ENCODE assay signal across 16 cellular contexts in genomic region chr6:3579652-3580051, GRCh38.
A peak's percentile ranks its signal among the peaks of the same experiment; 100 is the strongest.
DNase-seq lines count a peak whose midpoint lies in the region; ATAC-seq and TF ChIP-seq lines count a peak whose summit lies in the region.
"Had no signal": no experiment of that assay in that cellular context is flagged by ENCODE, and none has a peak within 500 bp of the region (broad histone marks: within the 10 kb centered on the region; RNA-seq: fewer than 3 reads in every experiment).

No MANE protein-coding gene starts in this region.

- H3K9ac ChIP-seq in neural progenitor cell, result no peak overlapping the region

- H3K9me3 ChIP-seq in neural progenitor cell (ENCODE audit: low read depth) (no peaks in the 10 kb centered on the region), body of pancreas (no peaks in the 10 kb centered on the region)
- H3K9me3 ChIP-seq: A549, Caco-2 had no signal

- TF ChIP-seq CTCF in WTC11 (IDR thresholded peaks at IDR 0.05) (no peak), neural progenitor cell (IDR thresholded peaks at IDR 0.05) (no peak), body of pancreas (IDR thresholded peaks at IDR 0.05) (no peak)

- peak overlapping the region; percentile 11 for H3K4me2 ChIP-seq in neural progenitor cell
- H3K4me2 ChIP-seq: A549 had no signal

- no peak overlapping the region for H3K27ac ChIP-seq in neural progenitor cell
- H3K27ac ChIP-seq in body of pancreas, result no peak overlapping the region
- H3K27ac ChIP-seq: 22Rv1, C4-2B, HL-60 had no signal

- peak overlapping the region; percentile 7 for H2AFZ ChIP-seq in neural progenitor cell (replicated peaks)

- H3K9me3 Mint-ChIP-seq in WTC11 (peaks cover 5% of the 10 kb centered on the region), neural progenitor cell (no peaks in the 10 kb centered on the region)
- H3K9me3 Mint-ChIP-seq: CD4-positive, alpha-beta T cell had no signal

- TF ChIP-seq POLR2A in body of pancreas (IDR thresholded peaks at IDR 0.05), result no peak

- H3K79me2 ChIP-seq in neural progenitor cell (ENCODE audit: low read depth), result no peaks in the 10 kb centered on the region

- H3K4me3 Mint-ChIP-seq in WTC11 (no peak overlapping the region), neural progenitor cell (no peak overlapping the region)
- H3K4me3 Mint-ChIP-seq: CD4-positive, alpha-beta T cell had no signal

- peaks cover 26% of the 10 kb centered on the region for H3K4me1 ChIP-seq in neural progenitor cell
- H3K4me1 ChIP-seq in body of pancreas, result no peaks in the 10 kb centered on the region
- H3K4me1 ChIP-seq: Caco-2 had no signal

- peaks cover 4% of the 10 kb centered on the region for H3F3A ChIP-seq in neural progenitor cell (ENCODE audit: low read depth)

- intact Hi-C loops in body of pancreas (cut with DNase I), result no loop called here

- H3K27me3 Mint-ChIP-seq in WTC11 (ENCODE audit: low read depth) (no peaks in the 10 kb centered on the region; the same call in 1 of the 2 replicates), neural progenitor cell (ENCODE audit: insufficient read depth, low read depth) (peaks cover 5% of the 10 kb centered on the region)

- H3K36me3 ChIP-seq in neural progenitor cell, result no peaks in the 10 kb centered on the region
- H3K36me3 ChIP-seq in body of pancreas (replicated peaks in 1 of 2; ENCODE audit: insufficient read depth in 1 of 2, low read depth in 2 of 2), result no peaks in the 10 kb centered on the region

- H4K20me1 ChIP-seq in neural progenitor cell (ENCODE audit: low read depth), result no peaks in the 10 kb centered on the region

- CTCF ChIA-PET in WTC11 (lab: Charles Lee), result no interaction called here

- ATAC-seq in WTC11, result peak; percentile 29
- no peak for ATAC-seq in body of pancreas
- ATAC-seq in GM21390 (IDR thresholded peaks at IDR 0.05; ENCODE audit: unreplicated experiment), result no peak
- ATAC-seq: A549 had no signal

- WGBS in body of pancreas, 2 donors, result 72 to 81% methylated on average over 11 of the region's 11 CpGs

- no peak overlapping the region for H3K4me3 ChIP-seq in neural progenitor cell
- no peak overlapping the region for H3K4me3 ChIP-seq in body of pancreas
- H3K4me3 ChIP-seq: A549 had no signal

- H3K27ac Mint-ChIP-seq in WTC11 (no peak overlapping the region), neural progenitor cell (peak overlapping the region; percentile 60)
- H3K27ac Mint-ChIP-seq: CD4-positive, alpha-beta T cell had no signal

- peak; percentile 23 for DNase-seq in NCI-H82 (lab: John Stamatoyannopoulos, UW)
- DNase-seq in NCI-H82 treated with DMSO at 0.1 percent for 48 hours (lab: John Stamatoyannopoulos, UW; ENCODE audit: unreplicated experiment), result no peak
- DNase-seq in WTC11 (ENCODE audit: low spot score), result no peak
- DNase-seq in neural progenitor cell (ENCODE audit: low spot score), result peak; percentile 41
- DNase-seq in body of pancreas, result no peak
- DNase-seq in activated CD8-positive, alpha-beta memory T cell treated with anti-CD3 and anti-CD28 coated beads, Interleukin-2, amount 50 U/mL, for 48 hours, result no peak
- DNase-seq: AML-193; Caco-2; CD4-positive, alpha-beta T cell; HCEC 1CT; KBM-7 had no signal

- H3K27me3 ChIP-seq in neural progenitor cell, result no peaks in the 10 kb centered on the region
- no peaks in the 10 kb centered on the region for H3K27me3 ChIP-seq in body of pancreas

- H3K4me1 Mint-ChIP-seq in WTC11, result peaks cover 27% of the 10 kb centered on the region
- H3K4me1 Mint-ChIP-seq in neural progenitor cell, result peaks cover 31% of the 10 kb centered on the region

- H3K36me3 Mint-ChIP-seq in WTC11 (no peaks in the 10 kb centered on the region), neural progenitor cell (no peaks in the 10 kb centered on the region)

- POLR2A ChIA-PET in WTC11 (lab: Charles Lee), result no interaction called here

TF ChIP-seq in WTC11, 78 proteins besides CTCF, POLR2A, EP300 and RAD21:
- TF ChIP-seq ZNF532 (CRISPR knock-in tag; IDR thresholded peaks at IDR 0.05; ENCODE audit: borderline replicate concordance) (no peak), JAZF1 (CRISPR knock-in tag; IDR thresholded peaks at IDR 0.05) (no peak), E2F5 (CRISPR knock-in tag; IDR thresholded peaks at IDR 0.05) (no peak), ARID4B (CRISPR knock-in tag; IDR thresholded peaks at IDR 0.05; ENCODE audit: borderline replicate concordance) (no peak), FOXP1 (CRISPR knock-in tag; IDR thresholded peaks at IDR 0.05; ENCODE audit: borderline replicate concordance) (no peak)
TF ChIP-seq in WTC11: peak in this region for 0.

Comparison
In these comparisons a context has a peak if more than half of its experiments do, and no peak if none do; other contexts are left out.
1. DNase-seq: peak in NCI-H82 (single experiment) and neural progenitor cell (single experiment); none in NCI-H82 treated with DMSO at 0.1 percent for 48 hours (single experiment), WTC11 (single experiment), body of pancreas (0 of 4) and activated CD8-positive, alpha-beta memory T cell treated with anti-CD3 and anti-CD28 coated beads, Interleukin-2, amount 50 U/mL, for 48 hours (single experiment).